1 cellular context compared by ENCODE assay signal in the genomic region with DNA sequence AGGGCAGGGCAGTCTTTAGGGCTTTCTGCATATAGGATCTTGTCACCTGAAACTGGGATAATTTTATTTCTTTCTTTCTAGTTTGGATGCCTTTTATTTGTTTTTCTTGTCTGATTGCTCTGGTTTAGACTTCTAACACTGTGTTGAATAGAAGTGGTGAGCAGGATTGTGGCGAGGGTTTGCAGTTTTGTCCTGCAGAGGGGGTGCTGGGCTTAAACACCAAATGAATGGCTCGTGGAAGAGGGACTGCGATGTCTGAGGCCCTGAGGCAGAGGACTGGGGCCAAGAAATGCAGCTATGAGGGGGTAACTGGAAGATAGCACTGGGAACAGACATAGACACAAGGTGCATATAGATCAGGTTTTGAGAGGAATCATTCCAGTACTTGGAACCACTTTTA.
TF ChIP-seq lines count a peak whose summit lies in the region.

No MANE protein-coding gene starts in this region.

TF ChIP-seq in K562, 482 proteins besides CTCF, POLR2A, EP300 and RAD21:
- TF ChIP-seq MEF2D (tag; conservative IDR thresholded peaks at IDR 0.05; ENCODE audit: low read depth) (no peak), ZNF217 (CRISPR knock-in tag; IDR thresholded peaks at IDR 0.05) (no peak), ZNF695 (CRISPR knock-in tag; IDR thresholded peaks at IDR 0.05) (no peak), ZNF212 (CRISPR knock-in tag; IDR thresholded peaks at IDR 0.05) (no peak), HNRNPUL1 (IDR thresholded peaks at IDR 0.05; ENCODE audit: low read length) (no peak), HBP1 (CRISPR knock-in tag; IDR thresholded peaks at IDR 0.05) (no peak), BRD4 (IDR thresholded peaks at IDR 0.05) (no peak), ETV1 (tag; conservative IDR thresholded peaks at IDR 0.05; ENCODE audit: low read depth) (no peak), NELFE (IDR thresholded peaks at IDR 0.05; ENCODE audit: insufficient read depth, insufficient read length) (no peak), GTF2B (IDR thresholded peaks at IDR 0.05; ENCODE audit: extremely low read depth, insufficient read length) (no peak), UBTF (IDR thresholded peaks at IDR 0.05; ENCODE audit: borderline replicate concordance in 1 of 2, low read depth in 2 of 2, low read length in 2 of 2) (no peak), ZNF146 (CRISPR knock-in tag; IDR thresholded peaks at IDR 0.05; ENCODE audit: unreplicated experiment) (no peak), NONO (IDR thresholded peaks at IDR 0.05; ENCODE audit: low read depth in 2 of 2, low read length in 1 of 2) (no peak), KAT2B (IDR thresholded peaks at IDR 0.05; ENCODE audit: low read depth, low read length) (no peak), E2F1 (CRISPR knock-in tag; IDR thresholded peaks at IDR 0.05) (no peak), NCOA1 (IDR thresholded peaks at IDR 0.05; ENCODE audit: low read depth) (no peak)
- TF ChIP-seq, protein P1, sequence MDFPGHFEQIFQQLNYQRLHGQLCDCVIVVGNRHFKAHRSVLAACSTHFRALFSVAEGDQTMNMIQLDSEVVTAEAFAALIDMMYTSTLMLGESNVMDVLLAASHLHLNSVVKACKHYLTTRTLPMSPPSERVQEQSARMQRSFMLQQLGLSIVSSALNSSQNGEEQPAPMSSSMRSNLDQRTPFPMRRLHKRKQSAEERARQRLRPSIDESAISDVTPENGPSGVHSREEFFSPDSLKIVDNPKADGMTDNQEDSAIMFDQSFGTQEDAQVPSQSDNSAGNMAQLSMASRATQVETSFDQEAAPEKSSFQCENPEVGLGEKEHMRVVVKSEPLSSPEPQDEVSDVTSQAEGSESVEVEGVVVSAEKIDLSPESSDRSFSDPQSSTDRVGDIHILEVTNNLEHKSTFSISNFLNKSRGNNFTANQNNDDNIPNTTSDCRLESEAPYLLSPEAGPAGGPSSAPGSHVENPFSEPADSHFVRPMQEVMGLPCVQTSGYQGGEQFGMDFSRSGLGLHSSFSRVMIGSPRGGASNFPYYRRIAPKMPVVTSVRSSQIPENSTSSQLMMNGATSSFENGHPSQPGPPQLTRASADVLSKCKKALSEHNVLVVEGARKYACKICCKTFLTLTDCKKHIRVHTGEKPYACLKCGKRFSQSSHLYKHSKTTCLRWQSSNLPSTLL (IDR thresholded peaks at IDR 0.05), result no peak
